In genomic region chr18:54947115-54947514, GRCh38 we compare ENCODE assay signal across 14 cellular contexts. TPM values are rescaled to one million over a fixed set of nuclear protein-coding genes. Genes with fewer than 3 reads are reported as not detected.
DNase-seq lines count a peak whose midpoint lies in the region; ATAC-seq and TF ChIP-seq lines count a peak whose summit lies in the region.
"Had no signal": no experiment of that assay in that cellular context is flagged by ENCODE, and none has a peak within 500 bp of the region (broad histone marks: within the 10 kb centered on the region; RNA-seq: fewer than 3 reads in every experiment).

No MANE protein-coding gene starts in this region.

- H3K27me3 ChIP-seq in CD4-positive, alpha-beta T cell (ENCODE audit: control insufficient read depth, insufficient read depth, low read length) = no peaks in the 10 kb centered on the region
- H3K27me3 ChIP-seq in DND-41 (ENCODE audit: insufficient read depth, low read length, poor library complexity) (no peaks in the 10 kb centered on the region), adrenal gland (no peaks in the 10 kb centered on the region), right lobe of liver (no peaks in the 10 kb centered on the region)
- H3K27me3 ChIP-seq: SJSA1 had no signal

- H3K4me3 ChIP-seq in DND-41 (ENCODE audit: low read depth in 1 of 2, low read length in 2 of 2) (no peak overlapping the region), adrenal gland (no peak overlapping the region), right lobe of liver (no peak overlapping the region)
- H3K4me3 ChIP-seq: SJSA1 had no signal

- peaks cover 18% of the 10 kb centered on the region for H3K4me1 Mint-ChIP-seq in CD4-positive, alpha-beta T cell (ENCODE audit: low read depth)

- 53 to 90% (median 64%) methylated on average over 1 of the region's 1 CpG for WGBS in adrenal gland, 4 donors
- 36% methylated on average over 1 of the region's 1 CpG for WGBS in right lobe of liver (ENCODE audit: insufficient coverage, low coverage, low lambda C conversion rate, missing lambda C conversion rate)

- CTCF ChIA-PET in CD4-positive, alpha-beta T cell (lab: Charles Lee) = no interaction called here

- peaks cover 18% of the 10 kb centered on the region for H3K4me1 ChIP-seq in DND-41 (ENCODE audit: insufficient read depth, low read length)
- peaks cover 5 to 8% of the 10 kb centered on the region in 2 donors for H3K4me1 ChIP-seq in adrenal gland (replicated peaks in 1 of 2)
- peaks cover 0 to 26% (median 14%) of the 10 kb centered on the region in 4 donors for H3K4me1 ChIP-seq in right lobe of liver

- no peak overlapping the region for H3K27ac ChIP-seq in CD4-positive, alpha-beta T cell (ENCODE audit: low read depth, low read length)
- H3K27ac ChIP-seq in DND-41 (ENCODE audit: low read length) = no peak overlapping the region
- H3K27ac ChIP-seq in adrenal gland = no peak overlapping the region
- H3K27ac ChIP-seq in right lobe of liver = peak overlapping the region; percentile 39 to 55 (median 54)
- H3K27ac ChIP-seq: SJSA1 had no signal

- no peaks in the 10 kb centered on the region for H3K79me2 ChIP-seq in DND-41 (ENCODE audit: insufficient read depth, low read length)

- DNase-seq in CD4-positive, alpha-beta T cell = no peak
- DNase-seq in DND-41 = no peak
- peak in 5 of 7 donors; percentile 19 to 58 (median 32) for DNase-seq in adrenal gland
- no peak for DNase-seq in right lobe of liver
- no peak for DNase-seq in GDM1 (lab: John Stamatoyannopoulos, UW)
- no peak for DNase-seq in activated naive CD4-positive, alpha-beta T cell treated with Interleukin-2 at 50 U/mL for 16 hours
- DNase-seq: activated CD4-positive, CD25-positive, alpha-beta regulatory T cell; activated T-cell treated with anti-CD3 and anti-CD28 coated beads, Interleukin-2, amount 50 U/mL, for 1 hour; GOT3 had no signal

- POLR2A ChIA-PET in CD4-positive, alpha-beta T cell (lab: Charles Lee) = no interaction called here

- TF ChIP-seq CTCF in CD4-positive, alpha-beta T cell (IDR thresholded peaks at IDR 0.05) = no peak
- no peak for TF ChIP-seq CTCF in DND-41 (IDR thresholded peaks at IDR 0.05; ENCODE audit: borderline replicate concordance, extremely low read depth, low read length, poor library complexity, severe bottlenecking)
- no peak for TF ChIP-seq CTCF in adrenal gland (IDR thresholded peaks at IDR 0.05)
- no peak for TF ChIP-seq CTCF in right lobe of liver (IDR thresholded peaks at IDR 0.05)

- H3K9me3 ChIP-seq in CD4-positive, alpha-beta T cell (ENCODE audit: control insufficient read depth, low read length) = no peaks in the 10 kb centered on the region
- no peaks in the 10 kb centered on the region for H3K9me3 ChIP-seq in DND-41 (ENCODE audit: insufficient read depth, low read length, severe bottlenecking)
- H3K9me3 ChIP-seq in adrenal gland (replicated peaks in 1 of 3) = no peaks in the 10 kb centered on the region
- H3K9me3 ChIP-seq in right lobe of liver = no peaks in the 10 kb centered on the region

- H3K9ac ChIP-seq in DND-41 (ENCODE audit: low read depth, low read length) = no peak overlapping the region

- no peaks in the 10 kb centered on the region for H3K27me3 Mint-ChIP-seq in CD4-positive, alpha-beta T cell

- H3K9me3 Mint-ChIP-seq in CD4-positive, alpha-beta T cell = no peaks in the 10 kb centered on the region
- H3K9me3 Mint-ChIP-seq: IgD-negative memory B cell had no signal

- H3K4me3 Mint-ChIP-seq in CD4-positive, alpha-beta T cell = peak overlapping the region; percentile 86

- intact Hi-C loops in CD4-positive, alpha-beta T cell (cut with DNase I, micrococcal nuclease) = loop anchor here in 1 of 2 experiments (5.0 kb wide), 1 partner anchor 385 kb away; no protein-coding TSS in a partner anchor
- intact Hi-C loops in adrenal gland (cut with DNase I) = no loop called here
- intact Hi-C loops in right lobe of liver (cut with DNase I) = no loop called here

- H3K4me2 ChIP-seq in DND-41 (ENCODE audit: insufficient read depth, low read length) = no peak overlapping the region

- no peaks in the 10 kb centered on the region for H3K36me3 ChIP-seq in DND-41 (ENCODE audit: insufficient read depth, low read length)
- H3K36me3 ChIP-seq in adrenal gland (replicated peaks in 1 of 2) = no peaks in the 10 kb centered on the region
- H3K36me3 ChIP-seq in right lobe of liver = no peaks in the 10 kb centered on the region
- H3K36me3 ChIP-seq: SJSA1 had no signal

- no peak for ATAC-seq in CD4-positive, alpha-beta T cell (ENCODE audit: poor library complexity)
- ATAC-seq in DND-41 (ENCODE audit: insufficient read depth, low read depth) = no peak
- ATAC-seq in right lobe of liver = peak in 2 of 4 donors; percentile 3 to 4
- no peak for ATAC-seq in HG03196 (IDR thresholded peaks at IDR 0.05; ENCODE audit: unreplicated experiment)
- ATAC-seq in GM18907 (IDR thresholded peaks at IDR 0.05; ENCODE audit: unreplicated experiment) = no peak

- no peak for TF ChIP-seq POLR2A in adrenal gland (IDR thresholded peaks at IDR 0.05)
- TF ChIP-seq POLR2A in right lobe of liver (IDR thresholded peaks at IDR 0.05) = no peak

- H3K27ac Mint-ChIP-seq in CD4-positive, alpha-beta T cell = peak overlapping the region; percentile 81

- no peaks in the 10 kb centered on the region for H3K36me3 Mint-ChIP-seq in CD4-positive, alpha-beta T cell (ENCODE audit: low read depth)
- H3K36me3 Mint-ChIP-seq: IgD-negative memory B cell had no signal

- no peaks in the 10 kb centered on the region for H4K20me1 ChIP-seq in DND-41 (ENCODE audit: insufficient read depth, low read length)

- H2AFZ ChIP-seq in DND-41 (ENCODE audit: low read depth, low read length) = peak overlapping the region; percentile 21; the same call in 1 of the 2 replicates

RNA-seq across cellular contexts. Expression of gene CCDC68, which starts 12.1 kb away (rescaled TPM):
- total RNA-seq in CD4-positive, alpha-beta T cell = not detected
- total RNA-seq in adrenal gland (10 to 100 TPM in 2 of 8 donors, 1 to 10 TPM in 6; 2.0 to 16.1 (median 4.4) TPM), right lobe of liver (10 to 100 TPM in 3 of 6 experiments, 1 to 10 TPM in 3; 3.1 to 17.3 (median 9.3) TPM)
- 1 to 10 TPM; 3.6 to 5.1 (median 4.8) TPM for polyA plus RNA-seq in adrenal gland
- total RNA-seq: GM12878 had no signal
- polyA plus RNA-seq: IgD-negative memory B cell had no signal

Comparison
In these comparisons a context has a peak if more than half of its experiments do, and no peak if none do; other contexts are left out.
1. DNase-seq: peak in adrenal gland (5 of 7); none in CD4-positive, alpha-beta T cell (0 of 10), DND-41 (single experiment), right lobe of liver (0 of 3), GDM1 (single experiment) and activated naive CD4-positive, alpha-beta T cell treated with Interleukin-2 at 50 U/mL for 16 hours (single experiment).
2. H3K27ac ChIP-seq: peak in right lobe of liver (3 of 3); none in CD4-positive, alpha-beta T cell (single experiment), DND-41 (single experiment) and adrenal gland (0 of 5).